In genomic region chr22:27839261-27839660, GRCh38 we compare ENCODE assay signal across 25 cellular contexts.
"Had no signal": no experiment of that assay in that cellular context is flagged by ENCODE, and none has a peak within 500 bp of the region (broad histone marks: within the 10 kb centered on the region; RNA-seq: fewer than 3 reads in every experiment).

No MANE protein-coding gene starts in this region.

- DNase-seq: activated B cell treated with CpG ODN at 0.5 μM for 24 hours; activated CD4-positive, alpha-beta memory T cell treated with anti-CD3 and anti-CD28 coated beads for 36 hours; activated CD4-positive, alpha-beta T cell treated with anti-CD3 and anti-CD28 coated beads for 1 hour; activated CD4-positive, alpha-beta T cell treated with anti-CD3 and anti-CD28 coated beads, Interleukin-2, amount 10 ng/mL, durations not matched to agents 24 days and 14 days; activated CD8-positive, alpha-beta memory T cell treated with anti-CD3 and anti-CD28 coated beads for 24 hours; activated naive CD4-positive, alpha-beta T cell treated with anti-CD3 and anti-CD28 coated beads, Interleukin-2, amount 50 U/mL, for 16 hours; activated naive CD8-positive, alpha-beta T cell treated with anti-CD3 and anti-CD28 coated beads, Interleukin-2, amount 10 ng/mL, durations not matched to agents 7 days and 5 days; activated T-cell treated with anti-CD3 and anti-CD28 coated beads, Interleukin-2, amount 50 U/mL, for 72 hours; anterior cingulate cortex; Karpas-422; MM.1S; NCI-H1105; NCI-H1436; NCI-H187; NCI-H2081 treated with DMSO at 0.1 percent for 48 hours; NCI-H226; NCI-H526; NK-92 treated with Interleukin-12 subunit alpha and Interleukin-12 subunit beta, amount 100 ng/mL, for 24 hours; OCI-M1; RPMI8226; T-helper 9 cell had no signal

- H3K9me3 ChIP-seq: adrenal gland had no signal

- H3K36me3 ChIP-seq: adrenal gland, SJSA1 had no signal

- H3K4me3 ChIP-seq: adrenal gland, K562, SJSA1 had no signal

- H3K4me1 Mint-ChIP-seq: activated B cell treated with CpG ODN at 0.5 μM for 24 hours; activated CD4-positive, alpha-beta T cell treated with anti-CD3 and anti-CD28 coated beads, Interleukin-2, amount 10 ng/mL, durations not matched to agents 24 days and 14 days had no signal

- H3K4me3 Mint-ChIP-seq: activated B cell treated with CpG ODN at 0.5 μM for 24 hours; activated CD4-positive, alpha-beta memory T cell treated with anti-CD3 and anti-CD28 coated beads for 36 hours; activated CD4-positive, alpha-beta T cell treated with anti-CD3 and anti-CD28 coated beads, Interleukin-2, amount 10 ng/mL, durations not matched to agents 24 days and 14 days; activated naive CD8-positive, alpha-beta T cell treated with anti-CD3 and anti-CD28 coated beads, Interleukin-2, amount 10 ng/mL, durations not matched to agents 7 days and 5 days; activated T-cell treated with anti-CD3 and anti-CD28 coated beads, Interleukin-2, amount 50 U/mL, for 72 hours; T-helper 1 cell treated with Interleukin-12 subunit alpha and Interleukin-12 subunit beta and Interleukin-4 antibody, amounts not matched to agents 30 μg/mL and 1 μg/mL, for 36 hours had no signal

- H3K27ac Mint-ChIP-seq: activated B cell treated with CpG ODN at 0.5 μM for 24 hours; activated CD4-positive, alpha-beta memory T cell treated with anti-CD3 and anti-CD28 coated beads for 36 hours; activated CD4-positive, alpha-beta T cell treated with anti-CD3 and anti-CD28 coated beads, Interleukin-2, amount 10 ng/mL, durations not matched to agents 24 days and 14 days; activated naive CD8-positive, alpha-beta T cell treated with anti-CD3 and anti-CD28 coated beads, Interleukin-2, amount 10 ng/mL, durations not matched to agents 7 days and 5 days; activated T-cell treated with anti-CD3 and anti-CD28 coated beads, Interleukin-2, amount 50 U/mL, for 72 hours; T-helper 1 cell treated with Interleukin-12 subunit alpha and Interleukin-12 subunit beta and Interleukin-4 antibody, amounts not matched to agents 30 μg/mL and 1 μg/mL, for 36 hours had no signal

- H3K27me3 ChIP-seq: adrenal gland, SJSA1 had no signal

- H3K27ac ChIP-seq: adrenal gland, SJSA1 had no signal

- H3K27me3 Mint-ChIP-seq: activated B cell treated with CpG ODN at 0.5 μM for 24 hours; activated CD4-positive, alpha-beta memory T cell treated with anti-CD3 and anti-CD28 coated beads for 36 hours; activated CD4-positive, alpha-beta T cell treated with anti-CD3 and anti-CD28 coated beads, Interleukin-2, amount 10 ng/mL, durations not matched to agents 24 days and 14 days; activated naive CD8-positive, alpha-beta T cell treated with anti-CD3 and anti-CD28 coated beads, Interleukin-2, amount 10 ng/mL, durations not matched to agents 7 days and 5 days had no signal
